Comparison of ENCODE assay signal across 19 cellular contexts in genomic region chr5:147740864-147741263, GRCh38. TPM values are rescaled to one million over a fixed set of nuclear protein-coding genes. Genes with fewer than 3 reads are reported as not detected.
A peak's percentile ranks its signal among the peaks of the same experiment; 100 is the strongest.
DNase-seq lines count a peak whose midpoint lies in the region; TF ChIP-seq lines count a peak whose summit lies in the region.
"Had no signal": no experiment of that assay in that cellular context is flagged by ENCODE, and none has a peak within 500 bp of the region (broad histone marks: within the 10 kb centered on the region; RNA-seq: fewer than 3 reads in every experiment).

No MANE protein-coding gene starts in this region.

- in situ Hi-C loops in SK-MEL-5 (cut with HindIII; ENCODE audit: low pct_unique_long_range_greater_than_20kb, low sequenced_read_pairs): no loop called here

- H3K4me3 Mint-ChIP-seq in glutamatergic neuron (ENCODE audit: unreplicated experiment) (no peak overlapping the region), type B pancreatic cell (no peak overlapping the region)
- H3K4me3 Mint-ChIP-seq: CD14-positive monocyte; CD4-positive, alpha-beta memory T cell; HFFc6 had no signal

- H3K4me1 Mint-ChIP-seq in glutamatergic neuron (ENCODE audit: low read depth, unreplicated experiment): peaks cover 35% of the 10 kb centered on the region
- peaks cover 14% of the 10 kb centered on the region for H3K4me1 Mint-ChIP-seq in type B pancreatic cell (ENCODE audit: unreplicated experiment)
- H3K4me1 Mint-ChIP-seq: CD14-positive monocyte had no signal

- CTCF ChIA-PET in RWPE1 (lab: Yijun Ruan, JAX): interaction anchor here (0.6 kb wide), 1 partner anchor 117 kb away, joined by 4 read pairs; no protein-coding TSS in a partner anchor

- DNase-seq in DMS53 (lab: John Stamatoyannopoulos, UW): peak; percentile 9
- DNase-seq in DMS53 treated with DMSO at 0.1 percent for 48 hours (lab: John Stamatoyannopoulos, UW; ENCODE audit: unreplicated experiment): no peak
- peak; percentile 4 for DNase-seq in SK-MEL-5 (ENCODE audit: low read depth, low spot score)
- no peak for DNase-seq in glutamatergic neuron
- DNase-seq in type B pancreatic cell (ENCODE audit: extremely low spot score, unreplicated experiment): no peak
- DNase-seq in T-helper 1 cell: no peak
- no peak for DNase-seq in RWPE1 (ENCODE audit: low spot score)
- DNase-seq in GM03348 (ENCODE audit: low spot score): no peak
- DNase-seq: CD4-positive, alpha-beta memory T cell; DMS153; DND-41; EL; HFFc6 had no signal

- H3K27ac Mint-ChIP-seq in glutamatergic neuron (ENCODE audit: unreplicated experiment) (no peak overlapping the region), type B pancreatic cell (no peak overlapping the region)
- H3K27ac Mint-ChIP-seq: CD14-positive monocyte; CD4-positive, alpha-beta memory T cell; HFFc6 had no signal

- POLR2A ChIA-PET in RWPE1 (lab: Yijun Ruan, JAX; ENCODE audit: low non-redundant PET): no interaction called here

- no peak overlapping the region for H3K27ac ChIP-seq in RWPE1
- H3K27ac ChIP-seq: 22Rv1, A549, BLaER1, HL-60 had no signal

- H3K27me3 Mint-ChIP-seq in glutamatergic neuron (ENCODE audit: unreplicated experiment): no peaks in the 10 kb centered on the region
- H3K27me3 Mint-ChIP-seq in type B pancreatic cell: no peaks in the 10 kb centered on the region

- TF ChIP-seq CTCF in glutamatergic neuron (IDR thresholded peaks at IDR 0.05; ENCODE audit: partially characterized antibody, unreplicated experiment): peak; percentile 19
- peak; percentile 26 for TF ChIP-seq CTCF in type B pancreatic cell (conservative IDR thresholded peaks at IDR 0.05)
- TF ChIP-seq CTCF in RWPE1 (conservative IDR thresholded peaks at IDR 0.05; ENCODE audit: low read depth): no peak

- H3K9me3 Mint-ChIP-seq in glutamatergic neuron (ENCODE audit: unreplicated experiment) (peaks cover 1% of the 10 kb centered on the region), type B pancreatic cell (no peaks in the 10 kb centered on the region)
- H3K9me3 Mint-ChIP-seq: HFFc6 had no signal

- H3K36me3 Mint-ChIP-seq in glutamatergic neuron (ENCODE audit: unreplicated experiment) (no peaks in the 10 kb centered on the region), type B pancreatic cell (no peaks in the 10 kb centered on the region)
- H3K36me3 Mint-ChIP-seq: CD14-positive monocyte had no signal

RNA-seq across cellular contexts. Expression of gene JAKMIP2, which starts 41.7 kb away (rescaled TPM):
- 0.03 and 0.05 TPM in 2 replicates for total RNA-seq in SK-MEL-5 (2014; rRNA removed; shearing (Covaris generic))
- polyA plus RNA-seq in SK-MEL-5 (2015; cell fraction: cytosol; rRNA removed): 0.06 and 0.20 TPM in 2 replicates
- polyA plus RNA-seq in SK-MEL-5 (2015; cell fraction: nucleus; rRNA removed): not detected in 2 replicates
- 88.2 TPM for total RNA-seq in glutamatergic neuron (ENCODE audit: unreplicated experiment)
- 2.7 and 13.8 TPM in 2 replicates for total RNA-seq in type B pancreatic cell (ENCODE audit: low replicate concordance)
- total RNA-seq: G401, HFFc6 had no signal

Comparison
In these comparisons a context has a peak if more than half of its experiments do, and no peak if none do; other contexts are left out.
1. DNase-seq: peak in DMS53 (single experiment) and SK-MEL-5 (single experiment); none in DMS53 treated with DMSO at 0.1 percent for 48 hours (single experiment), glutamatergic neuron (single experiment), type B pancreatic cell (single experiment), T-helper 1 cell (0 of 5), RWPE1 (single experiment) and GM03348 (single experiment).